9 cellular contexts compared by ENCODE assay signal in genomic region chr11:122115520-122116343, GRCh38. TPM values are rescaled to one million over a fixed set of nuclear protein-coding genes. Genes with fewer than 3 reads are reported as not detected.
DNase-seq lines count a peak whose midpoint lies in the region; ATAC-seq, FAIRE-seq and TF ChIP-seq lines count a peak whose summit lies in the region.
"Had no signal": no experiment of that assay in that cellular context is flagged by ENCODE, and none has a peak within 500 bp of the region (broad histone marks: within the 10 kb centered on the region; RNA-seq: fewer than 3 reads in every experiment).

BLID (minus strand) TSS chr11:122116215; CDS start chr11:122115922, 293 bp downstream.

- no peak within 1 kb of the TSS for H2BK12ac ChIP-seq in neuronal stem cell (ENCODE audit: low read length)

- H2BK5ac ChIP-seq in neuronal stem cell (ENCODE audit: low read length) = no peak within 1 kb of the TSS

- no peak within 1 kb of the TSS for H2BK15ac ChIP-seq in neuronal stem cell (ENCODE audit: low read length)

- H3K79me2 ChIP-seq in endothelial cell of umbilical vein (ENCODE audit: control insufficient read depth, insufficient read depth, low read length) = peaks cover 74% of the 10 kb centered on the region

- H3K9ac ChIP-seq in endothelial cell of umbilical vein (replicated peaks; ENCODE audit: extremely low read depth, insufficient read depth, low read length) (no peak within 1 kb of the TSS), neuronal stem cell (ENCODE audit: low read depth, low read length, poor library complexity) (no peak within 1 kb of the TSS)

- no peak for ATAC-seq in HG02571 (IDR thresholded peaks at IDR 0.05; ENCODE audit: unreplicated experiment)
- no peak for ATAC-seq in GM19455 (IDR thresholded peaks at IDR 0.05; ENCODE audit: unreplicated experiment)

- no peak for FAIRE-seq in endothelial cell of umbilical vein (lab: Jason Lieb, UNC)

- DNase-seq in COR-L47 (lab: John Stamatoyannopoulos, UW) (peak; percentile 14), LoVo (ENCODE audit: low spot score) (peak; percentile 22), endothelial cell of umbilical vein (ENCODE audit: low read depth, low spot score) (peak; percentile 39), neuronal stem cell (ENCODE audit: low spot score) (no peak), GM03348 (ENCODE audit: low spot score) (no peak)
- no peak for DNase-seq in activated CD8-positive, alpha-beta memory T cell treated with anti-CD3 and anti-CD28 coated beads, Interleukin-2, amount 50 U/mL, for 4 hours
- DNase-seq: NCI-H446 treated with DMSO at 0.1 percent for 48 hours had no signal

- peak; percentile 55 to 56 for TF ChIP-seq CTCF in endothelial cell of umbilical vein (IDR thresholded peaks at IDR 0.05; ENCODE audit: extremely low read depth in 1 of 2, insufficient read depth in 1 of 2, low read depth in 1 of 2, low read length in 2 of 2)

- no peak within 1 kb of the TSS for H3K4me2 ChIP-seq in endothelial cell of umbilical vein (ENCODE audit: insufficient read depth, low read length)
- no peak within 1 kb of the TSS for H3K4me2 ChIP-seq in neuronal stem cell (ENCODE audit: insufficient read depth, low read length, poor library complexity, severe bottlenecking)

- dilution Hi-C loops in endothelial cell of umbilical vein (cut with MboI; ENCODE audit: extremely low pct_ligation_motif_present, low sequenced_read_pairs) = no loop called here

- H2BK120ac ChIP-seq in neuronal stem cell (ENCODE audit: low read depth, low read length) = no peak within 1 kb of the TSS

- POLR2A ChIA-PET in endothelial cell of umbilical vein (lab: Charles Lee) = no interaction called here

- CTCF ChIA-PET in endothelial cell of umbilical vein (lab: Charles Lee) = interaction anchor here (0.8 to 1.5 kb wide), 9 partner anchors 10 to 99 kb away, joined by 3 to 5 read pairs (median 3); no protein-coding TSS in a partner anchor

- H2AFZ ChIP-seq in endothelial cell of umbilical vein (ENCODE audit: low read depth, low read length) (no peak within 1 kb of the TSS), neuronal stem cell (ENCODE audit: low read length) (peak within 1 kb of the TSS; percentile 8)

- H2AK5ac ChIP-seq in neuronal stem cell (ENCODE audit: low read depth, low read length) = no peak within 1 kb of the TSS

- no peak within 1 kb of the TSS for H4K8ac ChIP-seq in neuronal stem cell (ENCODE audit: low read depth, low read length)

- intact Hi-C loops in endothelial cell of umbilical vein (cut with micrococcal nuclease) = no loop called here

- H3K4ac ChIP-seq in neuronal stem cell (ENCODE audit: low read length) = no peak within 1 kb of the TSS

- no peak within 1 kb of the TSS for H3K23ac ChIP-seq in neuronal stem cell (ENCODE audit: low read depth, low read length, poor library complexity)

- TF ChIP-seq POLR2A in endothelial cell of umbilical vein (IDR thresholded peaks at IDR 0.05; ENCODE audit: low read depth, low read length) = no peak

- no peaks in the 10 kb centered on the region for H3K9me3 ChIP-seq in endothelial cell of umbilical vein (replicated peaks; ENCODE audit: control insufficient read depth, insufficient read depth, low read length)
- H3K9me3 ChIP-seq in neuronal stem cell (replicated peaks in 1 of 2; ENCODE audit: control insufficient read depth in 2 of 2, insufficient read depth in 1 of 2, low read depth in 1 of 2, low read length in 2 of 2) = no peaks in the 10 kb centered on the region

- no peak within 1 kb of the TSS for H3K18ac ChIP-seq in neuronal stem cell (ENCODE audit: low read length)

- H3K27me3 ChIP-seq in endothelial cell of umbilical vein (ENCODE audit: control insufficient read depth in 2 of 2, insufficient read depth in 2 of 2, low read length in 2 of 2) (no peaks in the 10 kb centered on the region), neuronal stem cell (ENCODE audit: control insufficient read depth in 3 of 3, insufficient read depth in 3 of 3, low read depth in 1 of 3, low read length in 3 of 3) (no peaks in the 10 kb centered on the region)

- H3K27ac ChIP-seq in endothelial cell of umbilical vein (ENCODE audit: insufficient read depth, low read depth, low read length) (no peak within 1 kb of the TSS), neuronal stem cell (replicated peaks; ENCODE audit: low read length) (no peak within 1 kb of the TSS)

- no peak within 1 kb of the TSS for H4K91ac ChIP-seq in neuronal stem cell (ENCODE audit: low read depth, low read length, poor library complexity)

- no peaks in the 10 kb centered on the region for H3K9me1 ChIP-seq in endothelial cell of umbilical vein (replicated peaks; ENCODE audit: control insufficient read depth, extremely low read depth, insufficient read depth, low read length)

- no TSS peak for BruUV-seq in endothelial cell of umbilical vein (replicated peaks; lab: Mats Ljungman, UMichigan)

- no peaks in the 10 kb centered on the region for H3K4me1 ChIP-seq in endothelial cell of umbilical vein (ENCODE audit: control insufficient read depth, extremely low read depth, insufficient read depth, low read length)
- H3K4me1 ChIP-seq in neuronal stem cell (ENCODE audit: control insufficient read depth in 2 of 2, insufficient read depth in 1 of 2, low read depth in 1 of 2, low read length in 2 of 2) = no peaks in the 10 kb centered on the region

- H3K14ac ChIP-seq in neuronal stem cell (ENCODE audit: low read length) = no peak within 1 kb of the TSS

- H3K4me3 ChIP-seq in endothelial cell of umbilical vein (replicated peaks in 1 of 3; ENCODE audit: insufficient read depth in 1 of 3, low read depth in 1 of 3, low read length in 3 of 3) (no peak within 1 kb of the TSS), neuronal stem cell (ENCODE audit: low read length in 2 of 2) (no peak within 1 kb of the TSS)

- H3K79me1 ChIP-seq in neuronal stem cell (ENCODE audit: low read depth, low read length) = no peaks in the 10 kb centered on the region

- no CpG with 5 or more reads among the region's 10 CpGs for WGBS in neuronal stem cell (ENCODE audit: extremely low coverage in 2 of 2, insufficient read length in 2 of 2, insufficient replicate concordance in 1 of 2), 2 donors

- H3K36me3 ChIP-seq in endothelial cell of umbilical vein (ENCODE audit: control insufficient read depth in 2 of 2, extremely low read depth in 1 of 2, insufficient read depth in 2 of 2, low read length in 2 of 2) (peaks cover 0 to 10% of the 10 kb centered on the region in 2 experiments), neuronal stem cell (replicated peaks in 1 of 2; ENCODE audit: control insufficient read depth in 2 of 2, insufficient read depth in 2 of 2, low read length in 2 of 2) (no peaks in the 10 kb centered on the region)

- no peaks in the 10 kb centered on the region for H4K20me1 ChIP-seq in endothelial cell of umbilical vein (replicated peaks; ENCODE audit: control insufficient read depth, extremely low read depth, insufficient read depth, low read length)

TF ChIP-seq in endothelial cell of umbilical vein, 7 proteins besides CTCF, POLR2A, EP300 and RAD21:
- TF ChIP-seq JUN (IDR thresholded peaks at IDR 0.05; ENCODE audit: borderline replicate concordance, insufficient read depth, insufficient read length, low read depth) = no peak
- TF ChIP-seq POLR2AphosphoS5 (IDR thresholded peaks at IDR 0.05; ENCODE audit: insufficient read depth, low read depth, low read length) = no peak
- TF ChIP-seq EZH2 (IDR thresholded peaks at IDR 0.05; ENCODE audit: borderline replicate concordance, low read depth, low read length, severe bottlenecking) = no peak
- TF ChIP-seq GATA2 (IDR thresholded peaks at IDR 0.05; ENCODE audit: insufficient read depth, insufficient read length, low read depth, low read length) = no peak
- TF ChIP-seq FOS (IDR thresholded peaks at IDR 0.05; ENCODE audit: borderline replicate concordance, insufficient read depth, low read length) = no peak
- no peak for TF ChIP-seq MYC (IDR thresholded peaks at IDR 0.05; ENCODE audit: low read depth, low read length)
- no peak for TF ChIP-seq MAX (IDR thresholded peaks at IDR 0.05; ENCODE audit: insufficient read depth, insufficient read length)

RNA-seq across cellular contexts. Expression of gene BLID, which starts in this region (rescaled TPM):
- 2.4 and 3.5 TPM in 2 replicates for total RNA-seq in endothelial cell of umbilical vein
- polyA plus RNA-seq in endothelial cell of umbilical vein = 0.12 TPM in 1 of 2 replicates, not detected in the other
- not detected in 2 replicates for polyA plus RNA-seq in endothelial cell of umbilical vein (2011; cell fraction: cytosol; rRNA removed)
- 0.84 and 0.93 TPM in 2 replicates for polyA plus RNA-seq in endothelial cell of umbilical vein (2011; cell fraction: nucleus; rRNA removed)
- polyA plus RNA-seq in endothelial cell of umbilical vein (2012) = 0.21 TPM in 1 of 2 replicates, not detected in the other
- 3.8 and 4.3 TPM in 2 replicates for polyA minus RNA-seq in endothelial cell of umbilical vein
- polyA minus RNA-seq in endothelial cell of umbilical vein (2011; cell fraction: cytosol; rRNA and poly(A)+ RNA removed) = not detected
- polyA minus RNA-seq in endothelial cell of umbilical vein (2011; cell fraction: nucleus; rRNA and poly(A)+ RNA removed) = 8.1 and 24.4 TPM in 2 replicates
- not detected for polyA plus RNA-seq in neuronal stem cell (2013, experiment 1 of 2)
- not detected for polyA plus RNA-seq in neuronal stem cell (2013, experiment 2 of 2)

Comparison
In these comparisons a context has a peak if more than half of its experiments do, and no peak if none do; other contexts are left out.
1. DNase-seq: peak in COR-L47 (single experiment), LoVo (single experiment) and endothelial cell of umbilical vein (single experiment); none in neuronal stem cell (single experiment), activated CD8-positive, alpha-beta memory T cell treated with anti-CD3 and anti-CD28 coated beads, Interleukin-2, amount 50 U/mL, for 4 hours (single experiment) and GM03348 (single experiment).